ENCODE assay signal across 20 cellular contexts in genomic region chr19:31334849-31335624, GRCh38. TPM values are rescaled to one million over a fixed set of nuclear protein-coding genes. Genes with fewer than 3 reads are reported as not detected.
DNase-seq lines count a peak whose midpoint lies in the region; ATAC-seq and TF ChIP-seq lines count a peak whose summit lies in the region.
"Had no signal": no experiment of that assay in that cellular context is flagged by ENCODE, and none has a peak within 500 bp of the region (broad histone marks: within the 10 kb centered on the region; RNA-seq: fewer than 3 reads in every experiment).

No MANE protein-coding gene starts in this region.

- no peaks in the 10 kb centered on the region for H3K27me3 ChIP-seq in esophagus muscularis mucosa
- no peaks in the 10 kb centered on the region for H3K27me3 ChIP-seq in sigmoid colon

- H3K4me3 ChIP-seq in esophagus muscularis mucosa (no peak overlapping the region), sigmoid colon (no peak overlapping the region)

- H3K27ac ChIP-seq in esophagus muscularis mucosa (replicated peaks in 1 of 4) (peak overlapping the region in 3 of 4 donors; percentile 29 to 66 (median 30)), sigmoid colon (peak overlapping the region in 3 of 4 donors; percentile 43 to 99 (median 86))
- H3K27ac ChIP-seq: KMS-11, parathyroid adenoma had no signal

- TF ChIP-seq EP300 in esophagus muscularis mucosa (IDR thresholded peaks at IDR 0.05) (no peak), sigmoid colon (IDR thresholded peaks at IDR 0.05) (no peak)

- H3K36me3 ChIP-seq in esophagus muscularis mucosa (no peaks in the 10 kb centered on the region), sigmoid colon (no peaks in the 10 kb centered on the region)

- WGBS in esophagus muscularis mucosa, result 83% methylated on average over 11 of the region's 12 CpGs
- 84 to 89% methylated on average over 12 of the region's 12 CpGs for WGBS in sigmoid colon, 2 donors

- DNase-seq in EL (peak; percentile 20), RPMI7951 (ENCODE audit: low read depth) (peak; percentile 37), esophagus muscularis mucosa (ENCODE audit: extremely low spot score) (no peak), sigmoid colon (peak; percentile 57), OCI-M2 (lab: John Stamatoyannopoulos, UW; ENCODE audit: unreplicated experiment) (no peak), NCI-H1092 treated with DMSO at 0.1 percent for 48 hours (lab: John Stamatoyannopoulos, UW) (no peak), NCI-H82 treated with DMSO at 0.1 percent for 48 hours (lab: John Stamatoyannopoulos, UW; ENCODE audit: unreplicated experiment) (no peak)
- DNase-seq: activated CD4-positive, alpha-beta T cell treated with anti-CD3 and anti-CD28 coated beads, Interleukin-2, amount 50 U/mL, for 1 hour; activated CD8-positive, alpha-beta memory T cell treated with anti-CD3 and anti-CD28 coated beads, Interleukin-2, amount 50 U/mL, for 48 hours; CD8-positive, alpha-beta T cell; hypothalamus; kidney; naive thymus-derived CD4-positive, alpha-beta T cell; NCI-H1048; NCI-H2081; NCI-H524; SHP77 had no signal

- H3K9me3 ChIP-seq in esophagus muscularis mucosa (no peaks in the 10 kb centered on the region), sigmoid colon (no peaks in the 10 kb centered on the region)

- intact Hi-C loops in esophagus muscularis mucosa (cut with DNase I), result no loop called here
- intact Hi-C loops in sigmoid colon (cut with DNase I), result loop anchor here (10.0 kb wide), 1 partner anchor 650 kb away; no protein-coding TSS in a partner anchor

- TF ChIP-seq CTCF in esophagus muscularis mucosa (IDR thresholded peaks at IDR 0.05), result no peak
- no peak for TF ChIP-seq CTCF in sigmoid colon (IDR thresholded peaks at IDR 0.05)

- ATAC-seq in HG03159 (IDR thresholded peaks at IDR 0.05; ENCODE audit: unreplicated experiment), result no peak
- ATAC-seq: CD8-positive, alpha-beta T cell; naive thymus-derived CD4-positive, alpha-beta T cell had no signal

- TF ChIP-seq POLR2A in esophagus muscularis mucosa (IDR thresholded peaks at IDR 0.05; ENCODE audit: low read depth) (no peak), sigmoid colon (IDR thresholded peaks at IDR 0.05) (no peak)

- H3K4me1 ChIP-seq in esophagus muscularis mucosa, result peaks cover 21 to 100% (median 99%) of the 10 kb centered on the region in 4 donors
- H3K4me1 ChIP-seq in sigmoid colon, result peaks cover 0 to 100% (median 95%) of the 10 kb centered on the region in 4 donors
- H3K4me1 ChIP-seq: parathyroid adenoma had no signal

RNA-seq across cellular contexts. Expression of gene TSHZ3, which starts 14.2 kb away (rescaled TPM):
- 8.5 and 9.9 TPM in 2 replicates for total RNA-seq in RPMI7951 (2014; rRNA removed; shearing (Covaris generic))
- 10 to 100 TPM; 17.1 to 45.5 (median 24.6) TPM for total RNA-seq in esophagus muscularis mucosa
- 10 to 100 TPM; 16.1 to 27.7 (median 21.2) TPM for total RNA-seq in sigmoid colon
- polyA plus RNA-seq in sigmoid colon, result 1 to 10 TPM in 2 of 3 donors, under 1 TPM in 1; 0.46 to 2.6 (median 1.2) TPM
- total RNA-seq: CD8-positive, alpha-beta T cell had no signal

Comparison
In these comparisons a context has a peak if more than half of its experiments do, and no peak if none do; other contexts are left out.
1. DNase-seq: peak in EL (single experiment), RPMI7951 (single experiment) and sigmoid colon (single experiment); none in esophagus muscularis mucosa (single experiment), OCI-M2 (single experiment), NCI-H1092 treated with DMSO at 0.1 percent for 48 hours (single experiment) and NCI-H82 treated with DMSO at 0.1 percent for 48 hours (single experiment).